Comparison of ENCODE assay signal across 20 cellular contexts in genomic region chr22:37275134-37275533, GRCh38. TPM values are rescaled to one million over a fixed set of nuclear protein-coding genes. Genes with fewer than 3 reads are reported as not detected.
DNase-seq lines count a peak whose midpoint lies in the region; ATAC-seq and TF ChIP-seq lines count a peak whose summit lies in the region.
"Had no signal": no experiment of that assay in that cellular context is flagged by ENCODE, and none has a peak within 500 bp of the region (broad histone marks: within the 10 kb centered on the region; RNA-seq: fewer than 3 reads in every experiment).

No MANE protein-coding gene starts in this region.

- H3K9me3 Mint-ChIP-seq in activated CD8-positive, alpha-beta T cell treated with anti-CD3 and anti-CD28 coated beads for 36 hours = no peaks in the 10 kb centered on the region
- H3K9me3 Mint-ChIP-seq: GM23338, mesothelial cell of epicardium, neural crest cell had no signal

- no peaks in the 10 kb centered on the region for H3K36me3 Mint-ChIP-seq in activated CD8-positive, alpha-beta T cell treated with anti-CD3 and anti-CD28 coated beads for 36 hours (ENCODE audit: low read depth)
- H3K36me3 Mint-ChIP-seq: mesothelial cell of epicardium had no signal

- H3K4me3 Mint-ChIP-seq in activated CD8-positive, alpha-beta T cell treated with anti-CD3 and anti-CD28 coated beads for 36 hours = no peak overlapping the region
- H3K4me3 Mint-ChIP-seq: GM23338, mesothelial cell of epicardium, neural crest cell had no signal

- peaks cover 48% of the 10 kb centered on the region for H3K4me1 Mint-ChIP-seq in activated CD8-positive, alpha-beta T cell treated with anti-CD3 and anti-CD28 coated beads for 36 hours (ENCODE audit: low read depth)
- H3K4me1 Mint-ChIP-seq: GM23338, mesothelial cell of epicardium had no signal

- H3K4me3 ChIP-seq in BLaER1 = no peak overlapping the region
- peak overlapping the region; percentile 39 for H3K4me3 ChIP-seq in DOHH2 (ENCODE audit: low read length)
- H3K4me3 ChIP-seq in mucosa of rectum (ENCODE audit: low read length in 2 of 2) = no peak overlapping the region
- H3K4me3 ChIP-seq in dorsolateral prefrontal cortex = no peak overlapping the region
- H3K4me3 ChIP-seq: adrenal gland, breast epithelium, gastrocnemius medialis, GM23338, testis had no signal

- CTCF ChIA-PET in activated CD8-positive, alpha-beta T cell treated with anti-CD3 and anti-CD28 coated beads for 36 hours (lab: Charles Lee) = interaction anchor here (0.6 to 8.4 kb wide), 3 partner anchors 14 to 41 kb away, joined by 3 to 73 read pairs (median 3); no protein-coding TSS in a partner anchor

- H3K27ac ChIP-seq in BLaER1 = peak overlapping the region; percentile 32
- H3K27ac ChIP-seq in DOHH2 (ENCODE audit: low read depth, low read length) = peak overlapping the region; percentile 66
- H3K27ac ChIP-seq in mucosa of rectum (ENCODE audit: low read depth in 2 of 2, low read length in 2 of 2) = peak overlapping the region; percentile 22 to 28
- H3K27ac ChIP-seq in dorsolateral prefrontal cortex = peak overlapping the region in 5 of 59 donors; percentile 15 to 41 (median 36)
- H3K27ac ChIP-seq: breast epithelium, gastrocnemius medialis, testis, VCaP had no signal

- H3K79me2 ChIP-seq in DOHH2 (ENCODE audit: control insufficient read depth, low read length) = no peaks in the 10 kb centered on the region

- H3K9me2 ChIP-seq in DOHH2 (replicated peaks; ENCODE audit: control insufficient read depth, low read length) = no peaks in the 10 kb centered on the region

- intact Hi-C loops in activated CD8-positive, alpha-beta T cell treated with anti-CD3 and anti-CD28 coated beads for 36 hours (cut with micrococcal nuclease) = no loop called here
- intact Hi-C loops in dorsolateral prefrontal cortex (cut with DNase I) = no loop called here

- no peak for TF ChIP-seq POLR2A in GM18505 (IDR thresholded peaks at IDR 0.05; ENCODE audit: borderline replicate concordance, extremely low read depth, insufficient read depth, insufficient read length)

- DNase-seq in activated CD8-positive, alpha-beta T cell treated with anti-CD3 and anti-CD28 coated beads for 36 hours = no peak
- DNase-seq in AG08395 (ENCODE audit: low spot score) (no peak), dorsolateral prefrontal cortex (no peak)
- DNase-seq: NCI-H1092; NCI-H2029 treated with DMSO at 0.1 percent for 48 hours; NCI-H526; stimulated activated CD4-positive, alpha-beta T cell treated with anti-CD3 and anti-CD28 coated beads, Interleukin-12 subunit alpha, Interleukin-12 subunit beta, amount 100 ng/mL, for 4 hours had no signal

- H3K27me3 ChIP-seq in BLaER1 (no peaks in the 10 kb centered on the region), DOHH2 (ENCODE audit: control insufficient read depth, low read length) (no peaks in the 10 kb centered on the region), mucosa of rectum (ENCODE audit: control insufficient read depth in 2 of 2, insufficient read depth in 2 of 2, low read length in 2 of 2) (peaks cover 2% of the 10 kb centered on the region in 2 donors), dorsolateral prefrontal cortex (peaks cover 0 to 7% (median 0%) of the 10 kb centered on the region in 45 donors)
- H3K27me3 ChIP-seq: adrenal gland, breast epithelium, testis had no signal

- no peaks in the 10 kb centered on the region for H3K36me3 ChIP-seq in BLaER1
- H3K36me3 ChIP-seq in DOHH2 (ENCODE audit: control insufficient read depth, low read length) = no peaks in the 10 kb centered on the region
- H3K36me3 ChIP-seq in mucosa of rectum (ENCODE audit: control insufficient read depth in 2 of 2, insufficient read depth in 2 of 2, low read length in 2 of 2) = no peaks in the 10 kb centered on the region
- H3K36me3 ChIP-seq: adrenal gland, breast epithelium, gastrocnemius medialis had no signal

- H3K4me1 ChIP-seq in BLaER1 (peaks cover 69% of the 10 kb centered on the region), DOHH2 (ENCODE audit: control insufficient read depth, low read length) (peaks cover 78% of the 10 kb centered on the region), mucosa of rectum (ENCODE audit: control insufficient read depth in 2 of 2, insufficient read depth in 2 of 2, low read length in 2 of 2) (peaks cover 0 to 4% of the 10 kb centered on the region in 2 donors)
- H3K4me1 ChIP-seq: adrenal gland, breast epithelium, gastrocnemius medialis, testis had no signal

- peak overlapping the region; percentile 11 for H3K27ac Mint-ChIP-seq in activated CD8-positive, alpha-beta T cell treated with anti-CD3 and anti-CD28 coated beads for 36 hours
- H3K27ac Mint-ChIP-seq: GM23338, mesothelial cell of epicardium had no signal

- H4K20me1 ChIP-seq in BLaER1 = no peaks in the 10 kb centered on the region
- H4K20me1 ChIP-seq in DOHH2 (ENCODE audit: control insufficient read depth, insufficient read depth, low read depth, low read length) = no peaks in the 10 kb centered on the region

- POLR2A ChIA-PET in activated CD8-positive, alpha-beta T cell treated with anti-CD3 and anti-CD28 coated beads for 36 hours (lab: Charles Lee) = interaction anchor here (0.6 to 1.5 kb wide), 4 partner anchors 8 to 119 kb away, joined by 3 to 7 read pairs (median 4); no protein-coding TSS in a partner anchor

- no peaks in the 10 kb centered on the region for H3K27me3 Mint-ChIP-seq in activated CD8-positive, alpha-beta T cell treated with anti-CD3 and anti-CD28 coated beads for 36 hours

- H3K4me2 ChIP-seq in BLaER1 (peak overlapping the region; percentile 79), DOHH2 (ENCODE audit: low read length) (peak overlapping the region; percentile 63)
- H3K4me2 ChIP-seq: GM23338 had no signal

- ATAC-seq in activated CD8-positive, alpha-beta T cell treated with anti-CD3 and anti-CD28 coated beads for 36 hours = no peak
- no peak for ATAC-seq in GM18505 (IDR thresholded peaks at IDR 0.05; ENCODE audit: unreplicated experiment)
- ATAC-seq: gastrocnemius medialis, GM23338 had no signal

- H3K9me3 ChIP-seq in BLaER1 (no peaks in the 10 kb centered on the region), DOHH2 (ENCODE audit: control insufficient read depth, insufficient read depth, low read length) (no peaks in the 10 kb centered on the region), mucosa of rectum (ENCODE audit: control insufficient read depth in 2 of 2, low read length in 2 of 2) (no peaks in the 10 kb centered on the region)
- H3K9me3 ChIP-seq: adrenal gland, breast epithelium, gastrocnemius medialis, testis had no signal

- H3K9ac ChIP-seq in BLaER1 = peak overlapping the region; percentile 12; the same call in 1 of the 2 replicates
- no peak overlapping the region for H3K9ac ChIP-seq in mucosa of rectum (ENCODE audit: low read depth in 1 of 2, low read length in 2 of 2)

- TF ChIP-seq CTCF in DOHH2 (IDR thresholded peaks at IDR 0.05; ENCODE audit: low read depth, low read length, poor library complexity, severe bottlenecking) (no peak), dorsolateral prefrontal cortex (IDR thresholded peaks at IDR 0.05 in 54 of 56, conservative IDR thresholded peaks at IDR 0.05 in 2 of 56; ENCODE audit: low read depth in 1 of 56, partially characterized antibody in 56 of 56) (no peak)
- TF ChIP-seq CTCF in activated CD8-positive, alpha-beta T cell treated with anti-CD3 and anti-CD28 coated beads for 36 hours (IDR thresholded peaks at IDR 0.05) = no peak

- peaks cover 5% of the 10 kb centered on the region for H3F3A ChIP-seq in DOHH2 (ENCODE audit: control insufficient read depth, insufficient read depth)

RNA-seq across cellular contexts. Expression of gene CYTH4, which starts 7.2 kb away (rescaled TPM):
- total RNA-seq in activated CD8-positive, alpha-beta T cell treated with anti-CD3 and anti-CD28 coated beads for 36 hours = 10 to 100 TPM; 33.2 to 33.4 TPM
- total RNA-seq in dorsolateral prefrontal cortex = 10 to 100 TPM in 38 of 120 experiments, 1 to 10 TPM in 82; 1.1 to 29.9 (median 8.1) TPM
- total RNA-seq: GM23338, LHCN-M2, mesothelial cell of epicardium, neural crest cell had no signal

RNA-seq across cellular contexts. Expression of gene RAC2, which starts 31.1 kb away (rescaled TPM):
- 100 to 1,000 TPM; 699 to 717 TPM for total RNA-seq in activated CD8-positive, alpha-beta T cell treated with anti-CD3 and anti-CD28 coated beads for 36 hours
- total RNA-seq in dorsolateral prefrontal cortex = 10 to 100 TPM in 7 of 120 experiments, 1 to 10 TPM in 113; 1.2 to 18.5 (median 4.7) TPM

Comparison
In these comparisons a context has a peak if more than half of its experiments do, and no peak if none do; other contexts are left out.
1. RNA of gene RAC2, which starts 31.1 kb away (total RNA-seq): 699 to 717 TPM in activated CD8-positive, alpha-beta T cell treated with anti-CD3 and anti-CD28 coated beads for 36 hours; 1.2 to 18.5 TPM in dorsolateral prefrontal cortex; every median in the first group is over 10 times any median in the second.